In genomic region chr19:28869459-28869858, GRCh38 we compare ENCODE assay signal across 24 cellular contexts.
A peak's percentile ranks its signal among the peaks of the same experiment; 100 is the strongest.
DNase-seq lines count a peak whose midpoint lies in the region; ATAC-seq and TF ChIP-seq lines count a peak whose summit lies in the region.
"Had no signal": no experiment of that assay in that cellular context is flagged by ENCODE, and none has a peak within 500 bp of the region (broad histone marks: within the 10 kb centered on the region; RNA-seq: fewer than 3 reads in every experiment).

No MANE protein-coding gene starts in this region.

- no peaks in the 10 kb centered on the region for H3K36me3 ChIP-seq in BLaER1
- no peaks in the 10 kb centered on the region for H3K36me3 ChIP-seq in HAP-1 (replicated peaks)
- H3K36me3 ChIP-seq in upper lobe of right lung: no peaks in the 10 kb centered on the region
- H3K36me3 ChIP-seq: BE2C, SJCRH30 had no signal

- in situ Hi-C loops in HAP-1 (cut with MboI; ENCODE audit: low sequenced_read_pairs): no loop called here

- TF ChIP-seq CTCF in upper lobe of right lung (IDR thresholded peaks at IDR 0.05): no peak

- peak; percentile 9 for DNase-seq in germinal center (ENCODE audit: low spot score)
- no peak for DNase-seq in T-helper 1 cell
- DNase-seq in HAP-1 (ENCODE audit: low spot score in 2 of 2): no peak
- no peak for DNase-seq in C1 segment of cervical spinal cord (lab: John Stamatoyannopoulos, UW)
- no peak for DNase-seq in upper lobe of right lung
- DNase-seq: BE2C; CD4-positive, alpha-beta T cell; GM23248; H7; Kasumi-1; NCI-H1436; NCI-H187; NCI-H2107; NCI-H524; NCI-H774; PC-3; SJCRH30 had no signal

- H3K4me2 ChIP-seq in BLaER1: peak overlapping the region; percentile 54

- H3K27me3 ChIP-seq in BLaER1 (no peaks in the 10 kb centered on the region), HAP-1 (ENCODE audit: low read depth) (no peaks in the 10 kb centered on the region), upper lobe of right lung (peaks cover 8% of the 10 kb centered on the region)
- H3K27me3 ChIP-seq: BE2C had no signal

- no peak overlapping the region for H3K27ac ChIP-seq in BLaER1
- H3K27ac ChIP-seq in upper lobe of right lung: no peak overlapping the region
- H3K27ac ChIP-seq: 22Rv1, GM23248, HL-60, SJCRH30 had no signal

- H3K4me1 ChIP-seq in BLaER1: peaks cover 13% of the 10 kb centered on the region
- no peaks in the 10 kb centered on the region for H3K4me1 ChIP-seq in HAP-1
- no peaks in the 10 kb centered on the region for H3K4me1 ChIP-seq in upper lobe of right lung
- H3K4me1 ChIP-seq: BE2C, SJCRH30 had no signal

- H3K4me3 ChIP-seq in BLaER1 (no peak overlapping the region), HAP-1 (no peak overlapping the region), upper lobe of right lung (no peak overlapping the region)
- H3K4me3 ChIP-seq: GM23248, SJCRH30 had no signal

- H3K9me3 ChIP-seq in BLaER1 (no peaks in the 10 kb centered on the region), HAP-1 (no peaks in the 10 kb centered on the region), upper lobe of right lung (no peaks in the 10 kb centered on the region)
- H3K9me3 ChIP-seq: BE2C, SJCRH30 had no signal

- intact Hi-C loops in upper lobe of right lung (cut with DNase I): no loop called here

- H3K9ac ChIP-seq in BLaER1: no peak overlapping the region
- H3K9ac ChIP-seq: GM23248 had no signal

- ATAC-seq in GM18909 (IDR thresholded peaks at IDR 0.05; ENCODE audit: poor library complexity, unreplicated experiment) (peak; percentile 64), HG02981 (IDR thresholded peaks at IDR 0.05; ENCODE audit: unreplicated experiment) (peak; percentile 66), upper lobe of right lung (no peak)
- ATAC-seq: HepG2, PC-3, SK-N-SH treated with all-trans-retinoic acid at 6 μM for 48 hours had no signal

- no peaks in the 10 kb centered on the region for H4K20me1 ChIP-seq in BLaER1
